ENCODE assay signal across 27 cellular contexts in the genomic region with DNA sequence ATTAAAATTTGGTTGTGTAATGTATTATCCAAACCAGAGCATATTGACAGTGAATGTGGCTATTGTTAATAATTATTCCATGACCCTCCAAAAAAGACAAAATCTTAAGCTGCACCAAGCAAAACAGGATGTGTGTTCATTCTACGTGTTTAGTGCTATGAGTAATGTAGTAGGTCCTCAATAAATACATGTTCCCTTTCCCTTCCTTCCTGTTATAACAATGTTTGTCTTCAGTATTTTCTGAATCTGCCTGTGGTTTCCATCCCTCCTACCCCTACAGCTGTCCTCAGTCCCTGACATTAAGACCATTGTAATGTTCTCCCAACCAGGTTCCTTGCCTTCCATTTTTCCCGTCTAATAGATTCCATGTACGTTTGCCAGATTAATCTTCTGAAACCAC.
DNase-seq lines count a peak whose midpoint lies in the region; ATAC-seq, FAIRE-seq and TF ChIP-seq lines count a peak whose summit lies in the region.
"Had no signal": no experiment of that assay in that cellular context is flagged by ENCODE, and none has a peak within 500 bp of the region (broad histone marks: within the 10 kb centered on the region; RNA-seq: fewer than 3 reads in every experiment).

No MANE protein-coding gene starts in this region.

- H3K27ac Mint-ChIP-seq in stimulated activated memory B cell treated with anti-CD40 and anti-IgM and Interleukin-4, amounts not matched to agents 10 μg/mL and 1 μg/mL and 100 μg/mL, for 72 hours, result no peak overlapping the region
- H3K27ac Mint-ChIP-seq: activated B cell treated with CpG ODN at 0.5 μM for 24 hours; activated CD4-positive, alpha-beta T cell treated with anti-CD3 and anti-CD28 coated beads, Interleukin-2, amount 10 ng/mL, durations not matched to agents 7 days and 5 days; activated naive CD8-positive, alpha-beta T cell treated with anti-CD3 and anti-CD28 coated beads for 36 hours; CD4-positive, alpha-beta T cell; effector memory CD8-positive, alpha-beta T cell had no signal

- H3K36me3 Mint-ChIP-seq in stimulated activated memory B cell treated with anti-CD40 and anti-IgM and Interleukin-4, amounts not matched to agents 10 μg/mL and 1 μg/mL and 100 μg/mL, for 72 hours, result peaks cover 39% of the 10 kb centered on the region

- H3K27me3 ChIP-seq in right atrium auricular region, result no peaks in the 10 kb centered on the region
- H3K27me3 ChIP-seq in keratinocyte (ENCODE audit: control insufficient read depth, extremely low read depth, insufficient read depth, low read length), result no peaks in the 10 kb centered on the region
- no peaks in the 10 kb centered on the region for H3K27me3 ChIP-seq in tibial artery
- H3K27me3 ChIP-seq in effector memory CD4-positive, alpha-beta T cell (replicated peaks; ENCODE audit: control insufficient read depth, insufficient read depth, low read length, poor library complexity, severe bottlenecking), result no peaks in the 10 kb centered on the region
- H3K27me3 ChIP-seq: cardiac muscle cell, esophagus squamous epithelium, gastroesophageal sphincter, pancreas had no signal

- H3K4me2 ChIP-seq in keratinocyte (ENCODE audit: control insufficient read depth, extremely low read depth, insufficient read depth, low read depth, low read length), result peak overlapping the region; percentile 26

- dilution Hi-C loops in keratinocyte (cut with MboI; ENCODE audit: extremely low pct_ligation_motif_present, low sequenced_read_pairs), result no loop called here

- peak overlapping the region; percentile 46 for H2AFZ ChIP-seq in keratinocyte (ENCODE audit: control insufficient read depth, low read length)

- no peak overlapping the region for H3K4me3 Mint-ChIP-seq in stimulated activated memory B cell treated with anti-CD40 and anti-IgM and Interleukin-4, amounts not matched to agents 10 μg/mL and 1 μg/mL and 100 μg/mL, for 72 hours
- H3K4me3 Mint-ChIP-seq: activated B cell treated with CpG ODN at 0.5 μM for 24 hours; activated CD4-positive, alpha-beta T cell treated with anti-CD3 and anti-CD28 coated beads, Interleukin-2, amount 10 ng/mL, durations not matched to agents 7 days and 5 days; activated naive CD8-positive, alpha-beta T cell treated with anti-CD3 and anti-CD28 coated beads for 36 hours; CD4-positive, alpha-beta T cell; effector memory CD8-positive, alpha-beta T cell; neural crest cell had no signal

- H3K79me2 ChIP-seq in keratinocyte (ENCODE audit: control insufficient read depth, insufficient read depth, low read length), result no peaks in the 10 kb centered on the region

- intact Hi-C loops in left ventricle myocardium superior (cut with micrococcal nuclease) (no loop called here), tibial artery (cut with DNase I; ENCODE audit: low total_unique reads) (no loop called here)

- DNase-seq in right atrium auricular region (ENCODE audit: low spot score) (no peak), left ventricle myocardium superior (no peak), dermis blood vessel endothelial cell (peak; percentile 27), keratinocyte (ENCODE audit: low read depth, low spot score) (no peak), tibial artery (no peak)
- DNase-seq in effector memory CD4-positive, alpha-beta T cell, result no peak
- DNase-seq: activated B cell treated with CpG ODN at 0.5 μM for 24 hours; activated CD4-positive, alpha-beta T cell treated with anti-CD3 and anti-CD28 coated beads, Interleukin-2, amount 10 ng/mL, durations not matched to agents 7 days and 5 days; activated gamma-delta T cell; activated naive CD8-positive, alpha-beta T cell treated with anti-CD3 and anti-CD28 coated beads for 36 hours; CD4-positive, alpha-beta T cell; effector memory CD8-positive, alpha-beta T cell; esophagus squamous epithelium; NCI-H1048; NCI-H1694; NCI-H446 treated with DMSO at 0.1 percent for 48 hours; NCI-H82; stimulated activated CD4-positive, alpha-beta T cell treated with anti-CD3 and anti-CD28 coated beads, Interleukin-12 subunit alpha, Interleukin-12 subunit beta, amount 100 ng/mL, for 4 hours; stimulated activated CD4-positive, alpha-beta T cell treated with anti-CD3 and anti-CD28 coated beads, Interleukin-2, amount 100 ng/mL, for 48 hours had no signal

- peaks cover 0 to 36% of the 10 kb centered on the region in 2 donors for H3K4me1 ChIP-seq in right atrium auricular region
- H3K4me1 ChIP-seq in keratinocyte (ENCODE audit: control insufficient read depth, extremely low read depth, insufficient read depth, low read length), result peaks cover 23% of the 10 kb centered on the region
- H3K4me1 ChIP-seq in tibial artery, result peaks cover 0 to 32% (median 0%) of the 10 kb centered on the region in 4 donors
- no peaks in the 10 kb centered on the region for H3K4me1 ChIP-seq in effector memory CD4-positive, alpha-beta T cell (ENCODE audit: control insufficient read depth, insufficient read depth, low read length, poor library complexity, severe bottlenecking)

- H3K9me3 Mint-ChIP-seq in stimulated activated memory B cell treated with anti-CD40 and anti-IgM and Interleukin-4, amounts not matched to agents 10 μg/mL and 1 μg/mL and 100 μg/mL, for 72 hours, result no peaks in the 10 kb centered on the region
- H3K9me3 Mint-ChIP-seq: activated B cell treated with CpG ODN at 0.5 μM for 24 hours; activated CD4-positive, alpha-beta T cell treated with anti-CD3 and anti-CD28 coated beads, Interleukin-2, amount 10 ng/mL, durations not matched to agents 7 days and 5 days; activated naive CD8-positive, alpha-beta T cell treated with anti-CD3 and anti-CD28 coated beads for 36 hours; CD4-positive, alpha-beta T cell; effector memory CD8-positive, alpha-beta T cell; neural crest cell had no signal

- no peaks in the 10 kb centered on the region for H3K27me3 Mint-ChIP-seq in stimulated activated memory B cell treated with anti-CD40 and anti-IgM and Interleukin-4, amounts not matched to agents 10 μg/mL and 1 μg/mL and 100 μg/mL, for 72 hours
- H3K27me3 Mint-ChIP-seq: activated B cell treated with CpG ODN at 0.5 μM for 24 hours; activated CD4-positive, alpha-beta T cell treated with anti-CD3 and anti-CD28 coated beads, Interleukin-2, amount 10 ng/mL, durations not matched to agents 7 days and 5 days; activated naive CD8-positive, alpha-beta T cell treated with anti-CD3 and anti-CD28 coated beads for 36 hours; CD4-positive, alpha-beta T cell had no signal

- H3K36me3 ChIP-seq in right atrium auricular region, result no peaks in the 10 kb centered on the region
- no peaks in the 10 kb centered on the region for H3K36me3 ChIP-seq in keratinocyte (ENCODE audit: control insufficient read depth in 2 of 2, extremely low read depth in 1 of 2, insufficient read depth in 2 of 2, low read length in 2 of 2)
- no peaks in the 10 kb centered on the region for H3K36me3 ChIP-seq in tibial artery
- no peaks in the 10 kb centered on the region for H3K36me3 ChIP-seq in effector memory CD4-positive, alpha-beta T cell (ENCODE audit: control insufficient read depth, insufficient read depth, low read length)
- H3K36me3 ChIP-seq: cardiac muscle cell, esophagus squamous epithelium, gastroesophageal sphincter, pancreas had no signal

- no peaks in the 10 kb centered on the region for H3K9me3 ChIP-seq in right atrium auricular region
- no peaks in the 10 kb centered on the region for H3K9me3 ChIP-seq in keratinocyte (ENCODE audit: control insufficient read depth, low read depth, low read length)
- no peaks in the 10 kb centered on the region for H3K9me3 ChIP-seq in tibial artery
- H3K9me3 ChIP-seq in effector memory CD4-positive, alpha-beta T cell (ENCODE audit: control insufficient read depth, low read length), result no peaks in the 10 kb centered on the region
- H3K9me3 ChIP-seq: esophagus squamous epithelium, gastroesophageal sphincter, pancreas had no signal

- no peak overlapping the region for H3K9ac ChIP-seq in keratinocyte (ENCODE audit: control insufficient read depth, extremely low read depth, insufficient read depth, low read length)

- H3K9me1 ChIP-seq in keratinocyte (ENCODE audit: control insufficient read depth, extremely low read depth, insufficient read depth, low read length), result no peaks in the 10 kb centered on the region

- ATAC-seq in left ventricle myocardium superior, result no peak
- no peak for ATAC-seq in stimulated activated memory B cell treated with anti-CD40 and anti-IgM and Interleukin-4, amounts not matched to agents 10 μg/mL and 1 μg/mL and 100 μg/mL, for 72 hours
- ATAC-seq in GM21529 (IDR thresholded peaks at IDR 0.05; ENCODE audit: unreplicated experiment), result no peak
- ATAC-seq: effector memory CD8-positive, alpha-beta T cell had no signal

- H4K20me1 ChIP-seq in keratinocyte (ENCODE audit: control insufficient read depth, extremely low read depth, insufficient read depth, low read length), result no peaks in the 10 kb centered on the region

- FAIRE-seq in keratinocyte (lab: Jason Lieb, UNC), result peak; percentile 49
- FAIRE-seq: pancreas had no signal

- no peaks in the 10 kb centered on the region for H3K4me1 Mint-ChIP-seq in stimulated activated memory B cell treated with anti-CD40 and anti-IgM and Interleukin-4, amounts not matched to agents 10 μg/mL and 1 μg/mL and 100 μg/mL, for 72 hours
- H3K4me1 Mint-ChIP-seq: activated B cell treated with CpG ODN at 0.5 μM for 24 hours; activated CD4-positive, alpha-beta T cell treated with anti-CD3 and anti-CD28 coated beads, Interleukin-2, amount 10 ng/mL, durations not matched to agents 7 days and 5 days; activated naive CD8-positive, alpha-beta T cell treated with anti-CD3 and anti-CD28 coated beads for 36 hours had no signal

- no peak for TF ChIP-seq CTCF in right atrium auricular region (IDR thresholded peaks at IDR 0.05)
- no peak for TF ChIP-seq CTCF in keratinocyte (optimal IDR thresholded peaks at IDR 0.05 in 1 of 3, IDR thresholded peaks at IDR 0.05 in 1 of 3, conservative IDR thresholded peaks at IDR 0.05 in 1 of 3; ENCODE audit: extremely low read depth in 1 of 3, insufficient read depth in 2 of 3, low read length in 3 of 3)
- no peak for TF ChIP-seq CTCF in tibial artery (IDR thresholded peaks at IDR 0.05)

- peak overlapping the region; percentile 58 to 70 for H3K27ac ChIP-seq in right atrium auricular region
- peak overlapping the region; percentile 76 for H3K27ac ChIP-seq in keratinocyte (ENCODE audit: control insufficient read depth, insufficient read depth, low read length)
- H3K27ac ChIP-seq in tibial artery, result peak overlapping the region; percentile 5 to 59
- H3K27ac ChIP-seq in effector memory CD4-positive, alpha-beta T cell (ENCODE audit: insufficient read depth, low read length, poor library complexity, severe bottlenecking), result no peak overlapping the region
- H3K27ac ChIP-seq: cardiac muscle cell, RWPE1 had no signal

- no peak overlapping the region for H3K4me3 ChIP-seq in right atrium auricular region
- H3K4me3 ChIP-seq in keratinocyte (ENCODE audit: control insufficient read depth in 2 of 3, extremely low read depth in 1 of 3, insufficient read depth in 2 of 3, low read depth in 1 of 3, low read length in 3 of 3), result no peak overlapping the region
- no peak overlapping the region for H3K4me3 ChIP-seq in tibial artery
- H3K4me3 ChIP-seq in effector memory CD4-positive, alpha-beta T cell (ENCODE audit: insufficient read depth, low read depth, low read length, poor library complexity, severe bottlenecking), result no peak overlapping the region
- H3K4me3 ChIP-seq: cardiac muscle cell, coronary artery, esophagus squamous epithelium, gastroesophageal sphincter, pancreas had no signal
